In genomic region chr17:4789951-4790704, GRCh38 we compare ENCODE assay signal across 1 cellular context.
TF ChIP-seq lines count a peak whose summit lies in the region.

No MANE protein-coding gene starts in this region.

TF ChIP-seq in endothelial cell of umbilical vein, 7 proteins besides CTCF, POLR2A, EP300 and RAD21:
- TF ChIP-seq MAX (IDR thresholded peaks at IDR 0.05; ENCODE audit: insufficient read depth, insufficient read length) (no peak), POLR2AphosphoS5 (IDR thresholded peaks at IDR 0.05; ENCODE audit: insufficient read depth, low read depth, low read length) (peak; percentile 81), MYC (IDR thresholded peaks at IDR 0.05; ENCODE audit: low read depth, low read length) (peak; percentile 49)
TF ChIP-seq in endothelial cell of umbilical vein: peak in this region for 2.
